Comparison of ENCODE assay signal across 8 cellular contexts in genomic region chr1:26900001-26900814, GRCh38. TPM values are rescaled to one million over a fixed set of nuclear protein-coding genes. Genes with fewer than 3 reads are reported as not detected.
A peak's percentile ranks its signal among the peaks of the same experiment; 100 is the strongest.
DNase-seq lines count a peak whose midpoint lies in the region; ATAC-seq and TF ChIP-seq lines count a peak whose summit lies in the region.

TSS of gene GPATCH3 (minus strand) at chr1:26900467. CDS start at chr1:26900442, 25 bp downstream.

- peaks cover 24 to 46% (median 39%) of the 10 kb centered on the region in 7 donors for H3K4me1 Mint-ChIP-seq in naive thymus-derived CD4-positive, alpha-beta T cell
- peaks cover 21% of the 10 kb centered on the region for H3K4me1 Mint-ChIP-seq in stimulated activated effector memory CD8-positive, alpha-beta T cell treated with anti-CD3 and anti-CD28 coated beads, Interleukin-12 subunit alpha, Interleukin-12 subunit beta, amount 100 ng/mL, for 72 hours

- intact Hi-C loops in naive thymus-derived CD4-positive, alpha-beta T cell (cut with micrococcal nuclease), result loop anchor here (1.0 to 5.0 kb wide), 4 partner anchors 10 to 427 kb away; partner anchors contain the start of genes GPN2 (in 2 of the 2), NUDC (in 2 of the 2) and TRNP1 (in 1 of the 2)

- ATAC-seq in GM21576 (IDR thresholded peaks at IDR 0.05; ENCODE audit: unreplicated experiment), result peak; percentile 90
- peak; percentile 89 for ATAC-seq in RWPE2 (ENCODE audit: low read depth)
- ATAC-seq in naive thymus-derived CD4-positive, alpha-beta T cell, result peak; percentile 93
- peak; percentile 92 for ATAC-seq in stimulated activated effector memory CD8-positive, alpha-beta T cell treated with anti-CD3 and anti-CD28 coated beads, Interleukin-12 subunit alpha, Interleukin-12 subunit beta, amount 100 ng/mL, for 72 hours

- peaks cover 17% of the 10 kb centered on the region for H3K36me3 ChIP-seq in RWPE2 (ENCODE audit: low read depth)
- H3K36me3 ChIP-seq in naive thymus-derived CD4-positive, alpha-beta T cell (ENCODE audit: control insufficient read depth in 2 of 3, insufficient read depth in 3 of 3, low read length in 3 of 3), result peaks cover 0 to 28% (median 0%) of the 10 kb centered on the region in 3 experiments

- H3K9me3 Mint-ChIP-seq in naive thymus-derived CD4-positive, alpha-beta T cell, result no peaks in the 10 kb centered on the region
- no peaks in the 10 kb centered on the region for H3K9me3 Mint-ChIP-seq in stimulated activated effector memory CD8-positive, alpha-beta T cell treated with anti-CD3 and anti-CD28 coated beads, Interleukin-12 subunit alpha, Interleukin-12 subunit beta, amount 100 ng/mL, for 72 hours

- no peak for TF ChIP-seq CTCF in RWPE2 (IDR thresholded peaks at IDR 0.05; ENCODE audit: poor library complexity, severe bottlenecking)

- no peaks in the 10 kb centered on the region for H3K27me3 Mint-ChIP-seq in naive thymus-derived CD4-positive, alpha-beta T cell

- peak within 1 kb of the TSS; percentile 58 for H3K27ac ChIP-seq in RWPE2 (ENCODE audit: poor library complexity, severe bottlenecking)
- H3K27ac ChIP-seq in naive thymus-derived CD4-positive, alpha-beta T cell (ENCODE audit: low read depth, low read length), result peak within 1 kb of the TSS; percentile 90

- POLR2A ChIA-PET in naive thymus-derived CD4-positive, alpha-beta T cell (lab: Charles Lee), result interaction anchor here (0.6 to 4.1 kb wide), 20 partner anchors 10 to 1668 kb away, joined by 3 to 74 read pairs (median 4); partner anchors contain the start of genes DHDDS, GPN2, NR0B2 and NUDC

- no peaks in the 10 kb centered on the region for H3K27me3 ChIP-seq in RWPE2 (ENCODE audit: insufficient read depth, poor library complexity, severe bottlenecking)
- no peaks in the 10 kb centered on the region for H3K27me3 ChIP-seq in naive thymus-derived CD4-positive, alpha-beta T cell (ENCODE audit: control insufficient read depth in 2 of 2, insufficient read depth in 2 of 2, low read length in 2 of 2)

- CTCF ChIA-PET in naive thymus-derived CD4-positive, alpha-beta T cell (lab: Charles Lee), result interaction anchor here (0.6 to 1.8 kb wide), 3 partner anchors 10 to 1718 kb away, joined by 3 to 4 read pairs (median 3); partner anchors contain the start of gene GPN2

- peaks cover 7% of the 10 kb centered on the region for H3K4me1 ChIP-seq in RWPE2 (ENCODE audit: insufficient read depth, poor library complexity, severe bottlenecking)
- peaks cover 10 to 16% of the 10 kb centered on the region in 2 donors for H3K4me1 ChIP-seq in naive thymus-derived CD4-positive, alpha-beta T cell (ENCODE audit: control insufficient read depth in 2 of 2, insufficient read depth in 2 of 2, low read length in 2 of 2)

- peaks cover 5 to 7% (median 6%) of the 10 kb centered on the region in 5 donors for H3K36me3 Mint-ChIP-seq in naive thymus-derived CD4-positive, alpha-beta T cell
- H3K36me3 Mint-ChIP-seq in stimulated activated effector memory CD8-positive, alpha-beta T cell treated with anti-CD3 and anti-CD28 coated beads, Interleukin-12 subunit alpha, Interleukin-12 subunit beta, amount 100 ng/mL, for 72 hours, result peaks cover 50% of the 10 kb centered on the region

- H3K4me3 Mint-ChIP-seq in naive thymus-derived CD4-positive, alpha-beta T cell, result peak within 1 kb of the TSS; percentile 87 to 99 (median 96)
- peak within 1 kb of the TSS; percentile 93 for H3K4me3 Mint-ChIP-seq in stimulated activated effector memory CD8-positive, alpha-beta T cell treated with anti-CD3 and anti-CD28 coated beads, Interleukin-12 subunit alpha, Interleukin-12 subunit beta, amount 100 ng/mL, for 72 hours

- H3K27ac Mint-ChIP-seq in naive thymus-derived CD4-positive, alpha-beta T cell, result peak within 1 kb of the TSS; percentile 94 to 100 (median 99)
- H3K27ac Mint-ChIP-seq in stimulated activated effector memory CD8-positive, alpha-beta T cell treated with anti-CD3 and anti-CD28 coated beads, Interleukin-12 subunit alpha, Interleukin-12 subunit beta, amount 100 ng/mL, for 72 hours, result peak within 1 kb of the TSS; percentile 99

- no peaks in the 10 kb centered on the region for H3K9me3 ChIP-seq in RWPE2 (ENCODE audit: severe bottlenecking)
- no peaks in the 10 kb centered on the region for H3K9me3 ChIP-seq in naive thymus-derived CD4-positive, alpha-beta T cell (ENCODE audit: control insufficient read depth in 2 of 3, low read length in 3 of 3)

- DNase-seq in COLO829 (ENCODE audit: low spot score), result peak; percentile 93
- peak; percentile 94 for DNase-seq in LoVo (ENCODE audit: low spot score)
- peak; percentile 89 for DNase-seq in RWPE2 (ENCODE audit: low spot score)
- DNase-seq in activated effector memory CD4-positive, alpha-beta T cell treated with Interleukin-2 at 50 U/mL for 16 hours, result peak; percentile 77
- peak; percentile 97 for DNase-seq in fibroblast of peridontal ligament (ENCODE audit: extremely low read depth)
- peak; percentile 68 to 89 (median 86) for DNase-seq in naive thymus-derived CD4-positive, alpha-beta T cell
- peak; percentile 78 to 92 for DNase-seq in stimulated activated effector memory CD8-positive, alpha-beta T cell treated with anti-CD3 and anti-CD28 coated beads, Interleukin-12 subunit alpha, Interleukin-12 subunit beta, amount 100 ng/mL, for 72 hours (ENCODE audit: low spot score in 2 of 2)

- peak within 1 kb of the TSS; percentile 60 for H3K4me3 ChIP-seq in RWPE2 (ENCODE audit: severe bottlenecking)
- peak within 1 kb of the TSS; percentile 94 for H3K4me3 ChIP-seq in naive thymus-derived CD4-positive, alpha-beta T cell (ENCODE audit: low read length)

RNA-seq across cellular contexts. Expression of gene GPATCH3, which starts in this region (rescaled TPM):
- 10 to 100 TPM; 17.0 to 38.4 (median 22.6) TPM for total RNA-seq in naive thymus-derived CD4-positive, alpha-beta T cell
- polyA plus RNA-seq in naive thymus-derived CD4-positive, alpha-beta T cell, result 10 to 100 TPM; 12.5 to 21.3 TPM

Comparison
In these comparisons a context has a peak if more than half of its experiments do, and no peak if none do; other contexts are left out.
1. Peak in every context shown above with its lines: DNase-seq, ATAC-seq, H3K4me3 ChIP-seq and H3K27ac ChIP-seq.